ENCODE assay signal across 6 cellular contexts in genomic region chr19:57499332-57499679, GRCh38. TPM values are rescaled to one million over a fixed set of nuclear protein-coding genes. Genes with fewer than 3 reads are reported as not detected.
DNase-seq lines count a peak whose midpoint lies in the region; ATAC-seq and TF ChIP-seq lines count a peak whose summit lies in the region.
"Not testable (repeated sequence)": the region's sequence is repeated elsewhere in the genome, so short reads cannot be mapped to it uniquely, and the experiment has no call there.

No MANE protein-coding gene starts in this region.

- H3K4me1 ChIP-seq in CD8-positive, alpha-beta T cell (ENCODE audit: insufficient read depth, low read length); OCI-LY1 (ENCODE audit: insufficient read depth, low read length, severe bottlenecking): not testable (repeated sequence)

- TF ChIP-seq CTCF in CD8-positive, alpha-beta T cell (IDR thresholded peaks at IDR 0.05); OCI-LY1 (IDR thresholded peaks at IDR 0.05; ENCODE audit: low read length); coronary artery (IDR thresholded peaks at IDR 0.05): not testable (repeated sequence)

- not testable (repeated sequence) for H3K9me2 ChIP-seq in OCI-LY1 (ENCODE audit: low read depth, low read length)

- not testable (repeated sequence) for H3K27ac ChIP-seq in CD8-positive, alpha-beta T cell (ENCODE audit: low read depth, low read length); OCI-LY1 (ENCODE audit: low read depth, low read length, poor library complexity, severe bottlenecking); coronary artery

- not testable (repeated sequence) for ATAC-seq in CD8-positive, alpha-beta T cell; activated T-cell treated with anti-CD3 and anti-CD28 coated beads, Interleukin-2, amount 50 U/mL, for 72 hours (replicated peaks in 1 of 2); naive thymus-derived CD8-positive, alpha-beta T cell; stimulated activated memory B cell treated with anti-CD40 and anti-IgM and Interleukin-4, amounts not matched to agents 10 μg/mL and 1 μg/mL and 100 μg/mL, for 72 hours

- peaks cover 30% of the 10 kb centered on the region for H3K4me1 Mint-ChIP-seq in CD8-positive, alpha-beta T cell (ENCODE audit: low read depth)
- peaks cover 33% of the 10 kb centered on the region for H3K4me1 Mint-ChIP-seq in activated T-cell treated with anti-CD3 and anti-CD28 coated beads, Interleukin-2, amount 50 U/mL, for 72 hours (ENCODE audit: low read depth)
- H3K4me1 Mint-ChIP-seq in naive thymus-derived CD8-positive, alpha-beta T cell: peaks cover 20 to 35% (median 32%) of the 10 kb centered on the region in 4 donors
- peaks cover 40% of the 10 kb centered on the region for H3K4me1 Mint-ChIP-seq in stimulated activated memory B cell treated with anti-CD40 and anti-IgM and Interleukin-4, amounts not matched to agents 10 μg/mL and 1 μg/mL and 100 μg/mL, for 72 hours

- peaks cover 10% of the 10 kb centered on the region; the same call in 1 of the 2 replicates for H3K79me2 ChIP-seq in OCI-LY1 (ENCODE audit: insufficient read depth, low read length)

- H3K27me3 Mint-ChIP-seq in CD8-positive, alpha-beta T cell (ENCODE audit: low read depth); activated T-cell treated with anti-CD3 and anti-CD28 coated beads, Interleukin-2, amount 50 U/mL, for 72 hours (ENCODE audit: low read depth); naive thymus-derived CD8-positive, alpha-beta T cell; stimulated activated memory B cell treated with anti-CD40 and anti-IgM and Interleukin-4, amounts not matched to agents 10 μg/mL and 1 μg/mL and 100 μg/mL, for 72 hours: not testable (repeated sequence)

- not testable (repeated sequence) for H3F3A ChIP-seq in OCI-LY1 (ENCODE audit: insufficient read depth, low read length)

- 0 out of 2 replicates have a peak overlapping the region, but pooled peaks have one; percentile 16 for H3K4me2 ChIP-seq in OCI-LY1 (ENCODE audit: low read length)

- H3K4me3 ChIP-seq in CD8-positive, alpha-beta T cell (ENCODE audit: low read depth, low read length): peak overlapping the region; percentile 68
- H3K4me3 ChIP-seq in OCI-LY1 (ENCODE audit: low read depth, low read length, poor library complexity, severe bottlenecking) (peak overlapping the region; percentile 73), coronary artery (peak overlapping the region; percentile 82)

- H3K9me3 Mint-ChIP-seq in CD8-positive, alpha-beta T cell: peaks cover 40% of the 10 kb centered on the region
- peaks cover 25 to 33% of the 10 kb centered on the region in 2 donors for H3K9me3 Mint-ChIP-seq in activated T-cell treated with anti-CD3 and anti-CD28 coated beads, Interleukin-2, amount 50 U/mL, for 72 hours
- H3K9me3 Mint-ChIP-seq in naive thymus-derived CD8-positive, alpha-beta T cell: peaks cover 0 to 81% (median 54%) of the 10 kb centered on the region in 9 donors
- H3K9me3 Mint-ChIP-seq in stimulated activated memory B cell treated with anti-CD40 and anti-IgM and Interleukin-4, amounts not matched to agents 10 μg/mL and 1 μg/mL and 100 μg/mL, for 72 hours: peaks cover 26% of the 10 kb centered on the region

- not testable (repeated sequence) for H3K9ac ChIP-seq in OCI-LY1 (ENCODE audit: low read length)

- peaks cover 54% of the 10 kb centered on the region for H3K36me3 Mint-ChIP-seq in CD8-positive, alpha-beta T cell
- peaks cover 41 to 57% of the 10 kb centered on the region in 2 donors for H3K36me3 Mint-ChIP-seq in activated T-cell treated with anti-CD3 and anti-CD28 coated beads, Interleukin-2, amount 50 U/mL, for 72 hours (ENCODE audit: insufficient read depth in 2 of 2)
- H3K36me3 Mint-ChIP-seq in naive thymus-derived CD8-positive, alpha-beta T cell: peaks cover 42 to 58% (median 55%) of the 10 kb centered on the region in 3 donors
- H3K36me3 Mint-ChIP-seq in stimulated activated memory B cell treated with anti-CD40 and anti-IgM and Interleukin-4, amounts not matched to agents 10 μg/mL and 1 μg/mL and 100 μg/mL, for 72 hours: peaks cover 54% of the 10 kb centered on the region

- POLR2A ChIA-PET in CD8-positive, alpha-beta T cell (lab: Charles Lee): interaction anchor here (0.9 to 1.5 kb wide), 6 partner anchors 12 to 228 kb away, joined by 3 to 7 read pairs (median 4); partner anchors contain the start of genes ZNF419, ZNF549 and ZNF671
- POLR2A ChIA-PET in naive thymus-derived CD8-positive, alpha-beta T cell (lab: Charles Lee): interaction anchor here (0.6 to 1.0 kb wide), 6 partner anchors 12 to 596 kb away, joined by 3 to 7 read pairs (median 4); partner anchors contain the start of genes ZNF134, ZNF419, ZNF549 and ZNF772

- H3K27ac Mint-ChIP-seq in CD8-positive, alpha-beta T cell: peak overlapping the region; percentile 92
- peak overlapping the region; percentile 31 for H3K27ac Mint-ChIP-seq in activated T-cell treated with anti-CD3 and anti-CD28 coated beads, Interleukin-2, amount 50 U/mL, for 72 hours
- H3K27ac Mint-ChIP-seq in naive thymus-derived CD8-positive, alpha-beta T cell: peak overlapping the region; percentile 63 to 96 (median 88)
- H3K27ac Mint-ChIP-seq in stimulated activated memory B cell treated with anti-CD40 and anti-IgM and Interleukin-4, amounts not matched to agents 10 μg/mL and 1 μg/mL and 100 μg/mL, for 72 hours: peak overlapping the region; percentile 26

- H4K20me1 ChIP-seq in OCI-LY1 (ENCODE audit: insufficient read depth, low read length): not testable (repeated sequence)

- intact Hi-C loops in CD8-positive, alpha-beta T cell (cut with DNase I, micrococcal nuclease): loop anchor here (1.0 kb wide), 8 partner anchors 12 to 136 kb away; partner anchors contain the start of genes ZNF419 (in 2 of the 2), ZNF549 (in 2 of the 2), ZNF550 (in 2 of the 2) and ZNF772 (in 2 of the 2)

- H2AFZ ChIP-seq in OCI-LY1 (ENCODE audit: low read length): not testable (repeated sequence)

- H3K27me3 ChIP-seq in CD8-positive, alpha-beta T cell (ENCODE audit: insufficient read depth, low read length); OCI-LY1 (ENCODE audit: insufficient read depth, low read length): not testable (repeated sequence)

- not testable (repeated sequence) for DNase-seq in CD8-positive, alpha-beta T cell; activated T-cell treated with anti-CD3 and anti-CD28 coated beads, Interleukin-2, amount 50 U/mL, for 72 hours; coronary artery (ENCODE audit: low spot score); naive thymus-derived CD8-positive, alpha-beta T cell

- H3K9me3 ChIP-seq in CD8-positive, alpha-beta T cell (ENCODE audit: low read length): peaks cover 11% of the 10 kb centered on the region
- H3K9me3 ChIP-seq in OCI-LY1 (ENCODE audit: low read length): not testable (repeated sequence)

- H3K36me3 ChIP-seq in CD8-positive, alpha-beta T cell (ENCODE audit: insufficient read depth, low read length): peaks cover 13% of the 10 kb centered on the region
- H3K36me3 ChIP-seq in OCI-LY1 (ENCODE audit: insufficient read depth, low read length): peaks cover 30% of the 10 kb centered on the region

- CTCF ChIA-PET in CD8-positive, alpha-beta T cell (lab: Charles Lee): not testable (repeated sequence)

- H3K4me3 Mint-ChIP-seq in CD8-positive, alpha-beta T cell: peak overlapping the region; percentile 83
- H3K4me3 Mint-ChIP-seq in activated T-cell treated with anti-CD3 and anti-CD28 coated beads, Interleukin-2, amount 50 U/mL, for 72 hours: peak overlapping the region; percentile 48 to 90
- peak overlapping the region; percentile 46 to 88 (median 84) for H3K4me3 Mint-ChIP-seq in naive thymus-derived CD8-positive, alpha-beta T cell
- H3K4me3 Mint-ChIP-seq in stimulated activated memory B cell treated with anti-CD40 and anti-IgM and Interleukin-4, amounts not matched to agents 10 μg/mL and 1 μg/mL and 100 μg/mL, for 72 hours: peak overlapping the region; percentile 51

RNA-seq across cellular contexts. Expression of gene ZNF773, which starts 0.4 kb away (rescaled TPM):
- 10 to 100 TPM; 16.9 to 17.5 TPM for total RNA-seq in CD8-positive, alpha-beta T cell
- total RNA-seq in activated T-cell treated with anti-CD3 and anti-CD28 coated beads, Interleukin-2, amount 50 U/mL, for 72 hours: 10 to 100 TPM; 11.9 to 12.7 TPM
- total RNA-seq in naive thymus-derived CD8-positive, alpha-beta T cell: 10 to 100 TPM; 25.2 to 30.9 TPM
- 10 to 100 TPM in 1 of 3 donors, 1 to 10 TPM in 2; 8.7 to 18.6 (median 8.9) TPM for polyA plus RNA-seq in naive thymus-derived CD8-positive, alpha-beta T cell

RNA-seq across cellular contexts. Expression of gene ZNF419, which starts 11.8 kb away (rescaled TPM):
- total RNA-seq in CD8-positive, alpha-beta T cell: 10 to 100 TPM; 10.7 to 11.9 TPM
- total RNA-seq in activated T-cell treated with anti-CD3 and anti-CD28 coated beads, Interleukin-2, amount 50 U/mL, for 72 hours: 10 to 100 TPM; 10.2 to 11.1 TPM
- 10 to 100 TPM; 29.2 to 31.2 TPM for total RNA-seq in naive thymus-derived CD8-positive, alpha-beta T cell
- 10 to 100 TPM in 1 of 3 donors, 1 to 10 TPM in 2; 5.6 to 12.3 (median 5.8) TPM for polyA plus RNA-seq in naive thymus-derived CD8-positive, alpha-beta T cell

RNA-seq across cellular contexts. Expression of gene ZNF772, which starts 21.9 kb away (rescaled TPM):
- under 1 TPM; 0.41 to 0.97 TPM for total RNA-seq in CD8-positive, alpha-beta T cell
- 1 to 10 TPM; 6.4 to 7.7 TPM for total RNA-seq in activated T-cell treated with anti-CD3 and anti-CD28 coated beads, Interleukin-2, amount 50 U/mL, for 72 hours
- total RNA-seq in naive thymus-derived CD8-positive, alpha-beta T cell: 10 to 100 TPM; 20.9 to 23.8 TPM
- polyA plus RNA-seq in naive thymus-derived CD8-positive, alpha-beta T cell: 1 to 10 TPM; 2.6 to 3.4 (median 2.9) TPM

RNA-seq across cellular contexts. Expression of gene ZNF549, which starts 27.9 kb away (rescaled TPM):
- 10 to 100 TPM; 14.6 to 17.1 TPM for total RNA-seq in CD8-positive, alpha-beta T cell
- total RNA-seq in activated T-cell treated with anti-CD3 and anti-CD28 coated beads, Interleukin-2, amount 50 U/mL, for 72 hours: 1 to 10 TPM; 6.8 to 6.9 TPM
- 10 to 100 TPM; 24.7 to 25.5 TPM for total RNA-seq in naive thymus-derived CD8-positive, alpha-beta T cell
- polyA plus RNA-seq in naive thymus-derived CD8-positive, alpha-beta T cell: 1 to 10 TPM; 6.3 to 9.1 (median 8.6) TPM

RNA-seq across cellular contexts. Expression of gene VN1R1, which starts 42.4 kb away (rescaled TPM):
- total RNA-seq in CD8-positive, alpha-beta T cell: under 1 TPM in 1 of 2 experiments, not detected in 1; 0.19 TPM
- 1 to 10 TPM in 1 of 2 donors, under 1 TPM in 1; 0.37 to 1.1 TPM for total RNA-seq in activated T-cell treated with anti-CD3 and anti-CD28 coated beads, Interleukin-2, amount 50 U/mL, for 72 hours
- total RNA-seq in naive thymus-derived CD8-positive, alpha-beta T cell: 1 to 10 TPM; 1.4 to 2.2 TPM
- under 1 TPM; 0.17 to 0.32 (median 0.20) TPM for polyA plus RNA-seq in naive thymus-derived CD8-positive, alpha-beta T cell

Comparison
In these comparisons a context has a peak if more than half of its experiments do, and no peak if none do; other contexts are left out.
1. H3K27ac Mint-ChIP-seq: peak in every context shown above with its lines; median percentile 92 in CD8-positive, alpha-beta T cell; 88 in naive thymus-derived CD8-positive, alpha-beta T cell; 31 in activated T-cell treated with anti-CD3 and anti-CD28 coated beads, Interleukin-2, amount 50 U/mL, for 72 hours; 26 in stimulated activated memory B cell treated with anti-CD40 and anti-IgM and Interleukin-4, amounts not matched to agents 10 μg/mL and 1 μg/mL and 100 μg/mL, for 72 hours.